1 cellular context compared by ENCODE assay signal in the genomic region with DNA sequence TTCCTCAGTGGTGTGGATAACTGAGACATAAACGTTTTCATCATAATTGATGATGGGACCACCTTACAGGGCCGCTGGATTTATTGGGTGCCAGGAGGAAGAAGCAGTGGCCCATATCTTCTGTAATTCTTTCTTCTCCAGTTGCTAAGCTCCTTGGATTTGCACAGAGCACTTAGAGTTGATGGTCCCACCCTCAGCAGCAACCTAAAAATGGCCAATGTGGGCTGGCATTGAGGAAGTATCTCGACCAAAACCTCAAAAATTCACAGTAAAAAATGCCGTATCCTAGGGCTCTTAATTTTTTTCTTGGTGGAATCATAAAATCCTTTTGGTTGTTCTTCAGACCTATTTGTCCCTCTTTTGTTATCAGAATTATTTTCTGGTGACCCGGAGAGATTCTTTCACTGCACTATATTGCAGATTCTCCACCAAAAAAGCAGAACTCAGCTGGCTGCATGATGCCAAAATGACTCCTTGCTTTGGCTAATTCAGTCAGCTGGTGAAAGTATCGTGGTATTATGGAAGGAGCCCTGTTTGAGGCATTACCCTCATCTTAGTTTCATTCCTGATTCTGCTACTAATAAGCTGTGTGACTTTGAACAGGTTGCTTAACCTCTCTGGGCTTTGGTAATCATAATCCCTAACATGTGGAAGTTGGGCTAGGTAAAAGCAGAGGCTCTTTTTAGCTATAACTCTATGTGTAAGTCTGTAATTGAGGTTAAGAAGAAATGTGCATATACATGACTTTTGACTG.
TF ChIP-seq lines count a peak whose summit lies in the region.

No MANE protein-coding gene starts in this region.

TF ChIP-seq in GM23338, 12 proteins besides CTCF, POLR2A, EP300 and RAD21 (continued from another document):
- TF ChIP-seq, protein P1, sequence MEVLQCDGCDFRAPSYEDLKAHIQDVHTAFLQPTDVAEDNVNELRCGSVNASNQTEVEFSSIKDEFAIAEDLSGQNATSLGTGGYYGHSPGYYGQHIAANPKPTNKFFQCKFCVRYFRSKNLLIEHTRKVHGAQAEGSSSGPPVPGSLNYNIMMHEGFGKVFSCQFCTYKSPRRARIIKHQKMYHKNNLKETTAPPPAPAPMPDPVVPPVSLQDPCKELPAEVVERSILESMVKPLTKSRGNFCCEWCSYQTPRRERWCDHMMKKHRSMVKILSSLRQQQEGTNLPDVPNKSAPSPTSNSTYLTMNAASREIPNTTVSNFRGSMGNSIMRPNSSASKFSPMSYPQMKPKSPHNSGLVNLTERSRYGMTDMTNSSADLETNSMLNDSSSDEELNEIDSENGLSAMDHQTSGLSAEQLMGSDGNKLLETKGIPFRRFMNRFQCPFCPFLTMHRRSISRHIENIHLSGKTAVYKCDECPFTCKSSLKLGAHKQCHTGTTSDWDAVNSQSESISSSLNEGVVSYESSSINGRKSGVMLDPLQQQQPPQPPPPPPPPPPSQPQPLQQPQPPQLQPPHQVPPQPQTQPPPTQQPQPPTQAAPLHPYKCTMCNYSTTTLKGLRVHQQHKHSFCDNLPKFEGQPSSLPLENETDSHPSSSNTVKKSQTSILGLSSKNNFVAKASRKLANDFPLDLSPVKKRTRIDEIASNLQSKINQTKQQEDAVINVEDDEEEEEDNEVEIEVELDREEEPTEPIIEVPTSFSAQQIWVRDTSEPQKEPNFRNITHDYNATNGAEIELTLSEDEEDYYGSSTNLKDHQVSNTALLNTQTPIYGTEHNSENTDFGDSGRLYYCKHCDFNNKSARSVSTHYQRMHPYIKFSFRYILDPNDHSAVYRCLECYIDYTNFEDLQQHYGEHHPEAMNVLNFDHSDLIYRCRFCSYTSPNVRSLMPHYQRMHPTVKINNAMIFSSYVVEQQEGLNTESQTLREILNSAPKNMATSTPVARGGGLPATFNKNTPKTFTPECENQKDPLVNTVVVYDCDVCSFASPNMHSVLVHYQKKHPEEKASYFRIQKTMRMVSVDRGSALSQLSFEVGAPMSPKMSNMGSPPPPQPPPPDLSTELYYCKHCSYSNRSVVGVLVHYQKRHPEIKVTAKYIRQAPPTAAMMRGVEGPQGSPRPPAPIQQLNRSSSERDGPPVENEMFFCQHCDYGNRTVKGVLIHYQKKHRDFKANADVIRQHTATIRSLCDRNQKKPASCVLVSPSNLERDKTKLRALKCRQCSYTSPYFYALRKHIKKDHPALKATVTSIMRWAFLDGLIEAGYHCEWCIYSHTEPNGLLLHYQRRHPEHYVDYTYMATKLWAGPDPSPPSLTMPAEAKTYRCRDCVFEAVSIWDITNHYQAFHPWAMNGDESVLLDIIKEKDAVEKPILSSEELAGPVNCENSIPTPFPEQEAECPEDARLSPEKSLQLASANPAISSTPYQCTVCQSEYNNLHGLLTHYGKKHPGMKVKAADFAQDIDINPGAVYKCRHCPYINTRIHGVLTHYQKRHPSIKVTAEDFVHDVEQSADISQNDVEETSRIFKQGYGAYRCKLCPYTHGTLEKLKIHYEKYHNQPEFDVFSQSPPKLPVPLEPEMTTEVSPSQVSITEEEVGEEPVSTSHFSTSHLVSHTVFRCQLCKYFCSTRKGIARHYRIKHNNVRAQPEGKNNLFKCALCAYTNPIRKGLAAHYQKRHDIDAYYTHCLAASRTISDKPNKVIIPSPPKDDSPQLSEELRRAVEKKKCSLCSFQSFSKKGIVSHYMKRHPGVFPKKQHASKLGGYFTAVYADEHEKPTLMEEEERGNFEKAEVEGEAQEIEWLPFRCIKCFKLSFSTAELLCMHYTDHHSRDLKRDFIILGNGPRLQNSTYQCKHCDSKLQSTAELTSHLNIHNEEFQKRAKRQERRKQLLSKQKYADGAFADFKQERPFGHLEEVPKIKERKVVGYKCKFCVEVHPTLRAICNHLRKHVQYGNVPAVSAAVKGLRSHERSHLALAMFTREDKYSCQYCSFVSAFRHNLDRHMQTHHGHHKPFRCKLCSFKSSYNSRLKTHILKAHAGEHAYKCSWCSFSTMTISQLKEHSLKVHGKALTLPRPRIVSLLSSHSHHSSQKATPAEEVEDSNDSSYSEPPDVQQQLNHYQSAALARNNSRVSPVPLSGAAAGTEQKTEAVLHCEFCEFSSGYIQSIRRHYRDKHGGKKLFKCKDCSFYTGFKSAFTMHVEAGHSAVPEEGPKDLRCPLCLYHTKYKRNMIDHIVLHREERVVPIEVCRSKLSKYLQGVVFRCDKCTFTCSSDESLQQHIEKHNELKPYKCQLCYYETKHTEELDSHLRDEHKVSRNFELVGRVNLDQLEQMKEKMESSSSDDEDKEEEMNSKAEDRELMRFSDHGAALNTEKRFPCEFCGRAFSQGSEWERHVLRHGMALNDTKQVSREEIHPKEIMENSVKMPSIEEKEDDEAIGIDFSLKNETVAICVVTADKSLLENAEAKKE (CRISPR knock-in tag; IDR thresholded peaks at IDR 0.05), result no peak
- TF ChIP-seq EZH2 (IDR thresholded peaks at IDR 0.05; ENCODE audit: low read depth, unreplicated experiment) (no peak), EZH2phosphoT487 (IDR thresholded peaks at IDR 0.05; ENCODE audit: unreplicated experiment) (no peak)
